Comparison of ENCODE assay signal across 8 cellular contexts in the genomic region with DNA sequence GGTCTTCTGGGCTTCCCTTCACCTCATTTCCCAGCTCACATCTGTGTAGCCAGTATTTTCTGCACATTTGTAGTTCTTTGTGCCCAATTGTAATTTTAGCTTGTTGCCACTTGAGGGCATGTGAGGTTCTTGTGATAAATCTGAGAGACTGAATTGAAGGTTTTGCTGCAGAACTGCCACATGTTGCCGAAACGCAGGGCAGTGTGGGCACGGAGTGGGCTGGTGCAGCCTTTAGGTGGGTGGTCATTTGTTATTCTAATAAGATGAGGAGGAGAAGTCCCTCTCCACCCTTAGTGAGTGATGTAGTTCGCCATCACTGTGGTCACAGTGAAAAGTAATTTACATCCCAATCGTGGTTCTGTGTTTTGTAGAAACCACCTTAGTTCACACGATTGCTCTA. TPM values are rescaled to one million over a fixed set of nuclear protein-coding genes. Genes with fewer than 3 reads are reported as not detected.
A peak's percentile ranks its signal among the peaks of the same experiment; 100 is the strongest.
DNase-seq lines count a peak whose midpoint lies in the region; ATAC-seq and TF ChIP-seq lines count a peak whose summit lies in the region.

No MANE protein-coding gene starts in this region.

- TF ChIP-seq CTCF in gastroesophageal sphincter (IDR thresholded peaks at IDR 0.05) (peak; percentile 50 to 71 (median 69)), prostate gland (IDR thresholded peaks at IDR 0.05) (peak; percentile 34 to 87 (median 70))

- TF ChIP-seq EP300 in gastroesophageal sphincter (IDR thresholded peaks at IDR 0.05) = no peak

- intact Hi-C loops in prostate gland (cut with DNase I) = loop anchor here (5.0 to 10.0 kb wide), 2 partner anchors 189 to 317 kb away; partner anchors contain the start of gene ANKH

- H3K27me3 ChIP-seq in gastroesophageal sphincter (no peaks in the 10 kb centered on the region), prostate gland (replicated peaks; ENCODE audit: insufficient read depth) (no peaks in the 10 kb centered on the region)

- peaks cover 0 to 7% (median 0%) of the 10 kb centered on the region in 3 donors for H3K9me3 ChIP-seq in gastroesophageal sphincter
- H3K9me3 ChIP-seq in prostate gland = no peaks in the 10 kb centered on the region

- TF ChIP-seq POLR2A in gastroesophageal sphincter (IDR thresholded peaks at IDR 0.05) = no peak
- TF ChIP-seq POLR2A in prostate gland (IDR thresholded peaks at IDR 0.05) = no peak

- H3K27ac ChIP-seq in gastroesophageal sphincter (no peak overlapping the region), prostate gland (peak overlapping the region; percentile 84 to 90)

- peak; percentile 83 for ATAC-seq in GM21423 (IDR thresholded peaks at IDR 0.05; ENCODE audit: unreplicated experiment)
- peak; percentile 81 for ATAC-seq in HG03558 (IDR thresholded peaks at IDR 0.05; ENCODE audit: extremely low read depth, unreplicated experiment)
- ATAC-seq in gastroesophageal sphincter = no peak

- WGBS in gastroesophageal sphincter (ENCODE audit: low coverage in 1 of 2), 2 donors = 35 to 38% methylated on average over 2 to 6 of the region's 6 CpGs
- WGBS in prostate gland = 40% methylated on average over 6 of the region's 6 CpGs

- H3K36me3 ChIP-seq in gastroesophageal sphincter (peaks cover 5 to 83% of the 10 kb centered on the region in 2 donors), prostate gland (peaks cover 0 to 11% of the 10 kb centered on the region in 2 donors)

- no peak overlapping the region for H3K4me3 ChIP-seq in gastroesophageal sphincter
- no peak overlapping the region for H3K4me3 ChIP-seq in prostate gland

- H3K4me1 ChIP-seq in gastroesophageal sphincter (peaks cover 0 to 47% (median 5%) of the 10 kb centered on the region in 3 donors), prostate gland (replicated peaks) (peaks cover 25% of the 10 kb centered on the region)

- peak; percentile 78 for DNase-seq in GM03348 (ENCODE audit: low spot score)
- peak; percentile 65 for DNase-seq in NOMO-1 treated with DMSO at 0.1 percent for 48 hours (lab: John Stamatoyannopoulos, UW; ENCODE audit: unreplicated experiment)
- DNase-seq in activated T-helper 9 cell treated with anti-CD3 and anti-CD28 coated beads, Interleukin-2, amount 50 U/mL, for 16 hours (ENCODE audit: low read depth) = peak; percentile 31
- peak; percentile 49 for DNase-seq in prostate gland (ENCODE audit: low spot score)
- no peak for DNase-seq in GF-D8 (lab: John Stamatoyannopoulos, UW)

RNA-seq across cellular contexts. Expression of gene OTULIN, which starts 21.2 kb away (rescaled TPM):
- total RNA-seq in gastroesophageal sphincter = 10 to 100 TPM; 19.5 to 27.1 (median 23.6) TPM
- total RNA-seq in prostate gland = 10 to 100 TPM; 35.5 to 51.8 TPM

Comparison
In these comparisons a context has a peak if more than half of its experiments do, and no peak if none do; other contexts are left out.
1. H3K27ac ChIP-seq: peak in prostate gland (2 of 2); none in gastroesophageal sphincter (0 of 4).